Comparison of ENCODE assay signal across 15 cellular contexts in genomic region chr2:140714586-140714985, GRCh38.
DNase-seq lines count a peak whose midpoint lies in the region; ATAC-seq and TF ChIP-seq lines count a peak whose summit lies in the region.
"Had no signal": no experiment of that assay in that cellular context is flagged by ENCODE, and none has a peak within 500 bp of the region (broad histone marks: within the 10 kb centered on the region; RNA-seq: fewer than 3 reads in every experiment).

No MANE protein-coding gene starts in this region.

- H3K4me1 Mint-ChIP-seq in activated CD8-positive, alpha-beta T cell treated with anti-CD3 and anti-CD28 coated beads for 36 hours (ENCODE audit: low read depth) = no peaks in the 10 kb centered on the region
- H3K4me1 Mint-ChIP-seq: CD8-positive, alpha-beta memory T cell had no signal

- H3K27ac ChIP-seq in lower lobe of right lung = no peak overlapping the region
- H3K27ac ChIP-seq: BLaER1, GM23248 had no signal

- H3K4me3 Mint-ChIP-seq in activated CD8-positive, alpha-beta T cell treated with anti-CD3 and anti-CD28 coated beads for 36 hours = no peak overlapping the region
- H3K4me3 Mint-ChIP-seq: CD8-positive, alpha-beta memory T cell had no signal

- no peaks in the 10 kb centered on the region for H3K9me3 ChIP-seq in lower lobe of right lung
- H3K9me3 ChIP-seq: BLaER1, Caco-2 had no signal

- intact Hi-C loops in lower lobe of right lung (cut with DNase I) = no loop called here
- intact Hi-C loops in activated CD8-positive, alpha-beta T cell treated with anti-CD3 and anti-CD28 coated beads for 36 hours (cut with micrococcal nuclease) = no loop called here

- no peaks in the 10 kb centered on the region for H3K27me3 Mint-ChIP-seq in activated CD8-positive, alpha-beta T cell treated with anti-CD3 and anti-CD28 coated beads for 36 hours
- H3K27me3 Mint-ChIP-seq: CD8-positive, alpha-beta memory T cell had no signal

- DNase-seq in ELR (ENCODE audit: low read depth) (peak; percentile 20), amniotic epithelial cell (ENCODE audit: low read depth) (peak; percentile 78), fibroblast of pulmonary artery (ENCODE audit: low read depth) (peak; percentile 2), renal cortical epithelial cell (ENCODE audit: low read depth) (peak; percentile 6), lower lobe of right lung (no peak), H7 (no peak)
- DNase-seq in activated CD8-positive, alpha-beta T cell treated with anti-CD3 and anti-CD28 coated beads for 36 hours = no peak
- DNase-seq: 8988T; AML-193; Caco-2; CD8-positive, alpha-beta memory T cell; DMS53; GM23248 had no signal

- H3K9me3 Mint-ChIP-seq in activated CD8-positive, alpha-beta T cell treated with anti-CD3 and anti-CD28 coated beads for 36 hours = peaks cover 9% of the 10 kb centered on the region

- ATAC-seq in lower lobe of right lung = no peak
- ATAC-seq in activated CD8-positive, alpha-beta T cell treated with anti-CD3 and anti-CD28 coated beads for 36 hours = no peak
- ATAC-seq: GM12878 had no signal

- no peak overlapping the region for H3K4me3 ChIP-seq in fibroblast of pulmonary artery (replicated peaks; ENCODE audit: low read depth, low read length)
- no peak overlapping the region for H3K4me3 ChIP-seq in lower lobe of right lung
- H3K4me3 ChIP-seq in H7 (ENCODE audit: insufficient read depth, low read depth, low read length) = no peak overlapping the region
- H3K4me3 ChIP-seq: BLaER1, GM12878, GM23248 had no signal

- H3K4me1 ChIP-seq in lower lobe of right lung = no peaks in the 10 kb centered on the region
- H3K4me1 ChIP-seq: BLaER1, Caco-2 had no signal

- H3K27me3 ChIP-seq in lower lobe of right lung (ENCODE audit: low read depth) = no peaks in the 10 kb centered on the region
- H3K27me3 ChIP-seq in H7 (ENCODE audit: control insufficient read depth, insufficient read depth, low read length) = no peaks in the 10 kb centered on the region
- H3K27me3 ChIP-seq: BLaER1 had no signal

- no peaks in the 10 kb centered on the region for H3K36me3 ChIP-seq in lower lobe of right lung
- H3K36me3 ChIP-seq in H7 (replicated peaks; ENCODE audit: control insufficient read depth, insufficient read depth, low read length) = no peaks in the 10 kb centered on the region
- H3K36me3 ChIP-seq: BLaER1 had no signal

- H3K36me3 Mint-ChIP-seq in activated CD8-positive, alpha-beta T cell treated with anti-CD3 and anti-CD28 coated beads for 36 hours (ENCODE audit: low read depth) = no peaks in the 10 kb centered on the region
- H3K36me3 Mint-ChIP-seq: CD8-positive, alpha-beta memory T cell had no signal

- POLR2A ChIA-PET in activated CD8-positive, alpha-beta T cell treated with anti-CD3 and anti-CD28 coated beads for 36 hours (lab: Charles Lee) = no interaction called here

- TF ChIP-seq CTCF in fibroblast of pulmonary artery (IDR thresholded peaks at IDR 0.05; ENCODE audit: low read length, missing control alignments) (no peak), lower lobe of right lung (IDR thresholded peaks at IDR 0.05) (no peak)
- TF ChIP-seq CTCF in activated CD8-positive, alpha-beta T cell treated with anti-CD3 and anti-CD28 coated beads for 36 hours (IDR thresholded peaks at IDR 0.05) = no peak

- CTCF ChIA-PET in activated CD8-positive, alpha-beta T cell treated with anti-CD3 and anti-CD28 coated beads for 36 hours (lab: Charles Lee) = no interaction called here

- no peak overlapping the region for H3K27ac Mint-ChIP-seq in activated CD8-positive, alpha-beta T cell treated with anti-CD3 and anti-CD28 coated beads for 36 hours

Comparison
In these comparisons a context has a peak if more than half of its experiments do, and no peak if none do; other contexts are left out.
1. DNase-seq: peak in ELR (single experiment), amniotic epithelial cell (single experiment), fibroblast of pulmonary artery (single experiment) and renal cortical epithelial cell (single experiment); none in lower lobe of right lung (single experiment), activated CD8-positive, alpha-beta T cell treated with anti-CD3 and anti-CD28 coated beads for 36 hours (single experiment) and H7 (single experiment).